ENCODE assay signal across 8 cellular contexts in the genomic region with DNA sequence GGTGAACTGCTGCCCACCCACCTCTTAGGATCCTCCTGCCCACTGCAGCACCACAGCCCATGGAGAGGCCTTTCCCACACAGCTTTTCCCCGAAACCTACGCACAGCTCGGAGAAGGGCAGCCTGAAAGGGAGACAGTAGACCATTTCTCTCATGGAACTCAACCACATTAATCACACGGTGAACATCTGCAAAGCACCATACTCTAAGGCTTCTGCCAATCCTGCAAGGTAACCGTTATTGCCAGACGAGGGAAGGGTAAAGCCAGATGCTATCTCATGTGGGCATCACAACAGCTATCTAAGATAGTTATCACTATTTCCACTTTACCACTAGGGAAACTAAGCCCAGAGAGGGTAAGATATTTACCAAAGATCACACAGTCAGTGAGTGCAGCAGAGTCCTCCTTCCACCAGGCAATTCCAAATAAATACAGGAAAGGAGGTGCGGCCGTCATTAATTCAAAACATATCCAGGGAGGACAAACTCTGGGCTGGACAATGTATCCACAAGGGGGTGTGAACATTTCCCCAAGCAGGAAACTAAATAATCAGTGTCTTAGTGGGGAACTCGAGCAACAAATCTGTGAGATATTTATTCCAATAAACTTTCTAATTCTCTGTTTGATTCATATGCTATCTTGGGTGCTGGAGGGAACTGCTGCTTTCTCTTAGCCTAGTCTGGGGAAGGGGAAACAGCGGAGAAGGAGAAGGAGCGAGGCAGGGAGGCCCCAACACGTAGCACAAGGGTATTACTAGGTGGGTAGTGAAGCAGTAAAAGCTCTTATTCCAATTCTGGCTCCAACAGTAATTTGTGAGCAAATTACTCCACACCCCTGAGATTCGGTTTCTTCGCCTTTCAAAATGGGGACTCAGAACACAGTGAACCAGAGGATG. TPM values are rescaled to one million over a fixed set of nuclear protein-coding genes. Genes with fewer than 3 reads are reported as not detected.
A peak's percentile ranks its signal among the peaks of the same experiment; 100 is the strongest.
DNase-seq lines count a peak whose midpoint lies in the region; ATAC-seq and TF ChIP-seq lines count a peak whose summit lies in the region.

No MANE protein-coding gene starts in this region.

- H3K4me1 Mint-ChIP-seq in central memory CD8-positive, alpha-beta T cell, result peaks cover 36% of the 10 kb centered on the region

- no peak for DNase-seq in BE2C
- DNase-seq in central memory CD8-positive, alpha-beta T cell (ENCODE audit: low spot score in 2 of 2), result no peak
- no peak for DNase-seq in NCI-H2081 (lab: John Stamatoyannopoulos, UW)
- no peak for DNase-seq in ureter (ENCODE audit: low spot score)
- no peak for DNase-seq in activated CD4-positive, alpha-beta T cell treated with anti-CD3 and anti-CD28 coated beads, Interleukin-2, amount 50 U/mL, for 4 hours

- peak overlapping the region; percentile 57 for H3K27ac ChIP-seq in HUES48 (ENCODE audit: low read depth, low read length)
- peak overlapping the region; percentile 67 for H3K27ac ChIP-seq in muscle layer of colon (ENCODE audit: low read depth, low read length)

- no peaks in the 10 kb centered on the region for H3K27me3 Mint-ChIP-seq in central memory CD8-positive, alpha-beta T cell

- H3K27me3 ChIP-seq in BE2C (no peaks in the 10 kb centered on the region), HUES48 (ENCODE audit: control insufficient read depth, insufficient read depth, low read length) (no peaks in the 10 kb centered on the region), muscle layer of colon (ENCODE audit: control insufficient read depth in 1 of 2, insufficient read depth in 2 of 2, low read length in 2 of 2) (no peaks in the 10 kb centered on the region)

- H3K9me3 ChIP-seq in BE2C (no peaks in the 10 kb centered on the region), HUES48 (ENCODE audit: control insufficient read depth, insufficient read depth, low read length) (no peaks in the 10 kb centered on the region), muscle layer of colon (ENCODE audit: low read length) (no peaks in the 10 kb centered on the region)

- peak overlapping the region; percentile 89 for H3K4me3 Mint-ChIP-seq in central memory CD8-positive, alpha-beta T cell

- peaks cover 12% of the 10 kb centered on the region for H3K36me3 ChIP-seq in BE2C
- H3K36me3 ChIP-seq in HUES48 (ENCODE audit: control insufficient read depth, insufficient read depth, low read length), result peaks cover 19% of the 10 kb centered on the region
- peaks cover 9% of the 10 kb centered on the region for H3K36me3 ChIP-seq in muscle layer of colon (ENCODE audit: insufficient read depth, low read length)

- no peaks in the 10 kb centered on the region for H3K9me3 Mint-ChIP-seq in central memory CD8-positive, alpha-beta T cell

- peak overlapping the region; percentile 99 for H3K4me3 ChIP-seq in BE2C (ENCODE audit: low read depth, low read length)
- H3K4me3 ChIP-seq in HUES48 (ENCODE audit: low read depth, low read length), result peak overlapping the region; percentile 87
- peak overlapping the region; percentile 84 to 98 for H3K4me3 ChIP-seq in muscle layer of colon (ENCODE audit: low read depth in 1 of 2, low read length in 2 of 2)

- H3K36me3 Mint-ChIP-seq in central memory CD8-positive, alpha-beta T cell (ENCODE audit: insufficient read depth), result peaks cover 15% of the 10 kb centered on the region

- H3K27ac Mint-ChIP-seq in central memory CD8-positive, alpha-beta T cell (ENCODE audit: low read depth), result peak overlapping the region; percentile 80

- H3K9ac ChIP-seq in HUES48 (ENCODE audit: low read depth, low read length), result peak overlapping the region; percentile 55
- H3K9ac ChIP-seq in muscle layer of colon (ENCODE audit: low read length), result peak overlapping the region; percentile 75

- no peak for ATAC-seq in central memory CD8-positive, alpha-beta T cell (replicated peaks; ENCODE audit: extremely low read depth, poor library complexity, severe bottlenecking)
- no peak for ATAC-seq in HG03520 (IDR thresholded peaks at IDR 0.05; ENCODE audit: unreplicated experiment)

- no peak for TF ChIP-seq CTCF in BE2C (IDR thresholded peaks at IDR 0.05; ENCODE audit: low read depth, low read length)

- H3K4me1 ChIP-seq in BE2C (no peaks in the 10 kb centered on the region), HUES48 (ENCODE audit: control insufficient read depth, insufficient read depth, low read length) (peaks cover 5% of the 10 kb centered on the region), muscle layer of colon (ENCODE audit: insufficient read depth, low read length) (peaks cover 21% of the 10 kb centered on the region)

RNA-seq across cellular contexts. Expression of a gene that starts 0.7 kb away (rescaled TPM):
- 23.5 TPM for polyA plus RNA-seq in BE2C (2012; ENCODE audit: insufficient read depth, insufficient read length, low read depth)
- total RNA-seq in ureter, result 7.2 TPM

RNA-seq across cellular contexts. Expression of a gene that starts 0.9 kb away (rescaled TPM):
- 62.2 TPM for polyA plus RNA-seq in BE2C (2012; ENCODE audit: insufficient read depth, insufficient read length, low read depth)
- total RNA-seq in ureter, result 70.1 TPM
